ENCODE assay signal across 7 cellular contexts in the genomic region with DNA sequence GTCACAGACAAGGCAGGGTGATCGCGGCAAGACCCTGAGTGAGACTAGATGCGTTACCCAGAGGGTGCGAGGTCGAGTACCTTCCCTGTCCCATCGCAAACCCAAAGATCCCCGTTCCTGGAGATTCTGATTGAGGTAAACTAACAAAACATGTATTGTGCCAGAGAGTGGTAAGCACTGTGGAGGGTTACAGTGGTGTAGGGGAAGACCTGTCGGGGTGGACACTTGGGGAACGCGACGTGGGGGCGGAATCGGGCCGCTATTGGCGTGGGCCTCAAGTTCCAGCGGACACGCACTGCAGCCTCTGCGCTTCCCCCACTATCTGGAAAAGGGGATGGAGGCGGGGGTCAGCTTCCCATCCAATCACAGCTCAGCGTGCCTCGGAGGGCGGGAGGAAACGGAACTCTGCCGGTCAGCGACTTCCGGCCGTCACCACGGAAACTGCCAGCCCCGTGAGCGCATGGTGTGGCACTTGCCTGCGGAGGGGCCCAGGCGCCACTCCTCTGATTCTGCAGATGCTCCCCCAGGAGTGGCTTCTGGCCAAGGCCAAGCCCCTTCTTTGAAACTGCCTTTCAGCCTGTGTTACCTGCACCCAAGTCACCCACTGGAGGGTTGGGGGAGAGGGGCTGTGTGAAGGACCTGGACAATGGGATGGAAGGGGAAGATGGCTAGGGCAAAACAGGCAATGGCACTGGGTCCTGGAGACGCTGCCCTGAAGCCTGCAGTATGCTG. TPM values are rescaled to one million over a fixed set of nuclear protein-coding genes. Genes with fewer than 3 reads are reported as not detected.
DNase-seq lines count a peak whose midpoint lies in the region; ATAC-seq and TF ChIP-seq lines count a peak whose summit lies in the region.

No MANE protein-coding gene starts in this region.

- H3K36me3 Mint-ChIP-seq in osteocyte (ENCODE audit: unreplicated experiment) = peaks cover 13% of the 10 kb centered on the region

- intact Hi-C loops in uterus (cut with DNase I; ENCODE audit: low total_unique reads) = no loop called here

- H3K27me3 Mint-ChIP-seq in osteocyte (ENCODE audit: unreplicated experiment) = no peaks in the 10 kb centered on the region

- TF ChIP-seq CTCF in osteocyte (IDR thresholded peaks at IDR 0.05) (no peak), uterus (IDR thresholded peaks at IDR 0.05) (no peak)

- H3K27ac Mint-ChIP-seq in osteocyte (ENCODE audit: unreplicated experiment) = peak overlapping the region; percentile 99

- peak; percentile 91 for DNase-seq in LHCN-M2 (ENCODE audit: low read depth)
- peak; percentile 44 for DNase-seq in activated gamma-delta T cell treated with anti-CD3 and anti-CD28 coated beads, Interleukin-2, amount 50 U/mL, for 16 hours (ENCODE audit: low read depth)
- peak; percentile 92 for DNase-seq in globus pallidus (ENCODE audit: low spot score)
- DNase-seq in osteocyte (ENCODE audit: extremely low spot score, unreplicated experiment) = peak; percentile 95
- DNase-seq in uterus = peak; percentile 90 to 91
- no peak for DNase-seq in NOMO-1 treated with DMSO at 0.1 percent for 48 hours (lab: John Stamatoyannopoulos, UW; ENCODE audit: unreplicated experiment)

- H3K4me1 Mint-ChIP-seq in osteocyte (ENCODE audit: unreplicated experiment) = peaks cover 37% of the 10 kb centered on the region

- H3K9me3 Mint-ChIP-seq in osteocyte (ENCODE audit: unreplicated experiment) = no peaks in the 10 kb centered on the region

- peaks cover 4 to 30% of the 10 kb centered on the region in 2 donors for H3K4me1 ChIP-seq in uterus

- H3K27ac ChIP-seq in uterus = peak overlapping the region; percentile 99

- H3K4me3 Mint-ChIP-seq in osteocyte (ENCODE audit: unreplicated experiment) = peak overlapping the region; percentile 97

- H3K27me3 ChIP-seq in uterus = no peaks in the 10 kb centered on the region

- no peaks in the 10 kb centered on the region for H3K9me3 ChIP-seq in uterus

- peak; percentile 28 for ATAC-seq in GM19023 (IDR thresholded peaks at IDR 0.05; ENCODE audit: unreplicated experiment)

- peak overlapping the region; percentile 86 to 87 for H3K4me3 ChIP-seq in uterus

- peak in 1 of 2 donors; percentile 71 for TF ChIP-seq POLR2A in uterus (IDR thresholded peaks at IDR 0.05)

- H3K36me3 ChIP-seq in uterus = no peaks in the 10 kb centered on the region

RNA-seq across cellular contexts. Expression of gene UBE2M, which starts 1.0 kb away (rescaled TPM):
- 66.9 and 73.9 TPM in 2 replicates for total RNA-seq in LHCN-M2 (2014; rRNA removed)
- 118 TPM for polyA plus RNA-seq in LHCN-M2 (2012)
- 76.2 and 78.3 TPM in 2 replicates for total RNA-seq in osteocyte
- 10 to 100 TPM in 3 of 4 donors, 1 to 10 TPM in 1; 6.1 to 63.7 (median 24.9) TPM for total RNA-seq in uterus

RNA-seq across cellular contexts. Expression of gene CHMP2A, which starts 4.5 kb away (rescaled TPM):
- total RNA-seq in LHCN-M2 (2014; rRNA removed) (84.8 and 125 TPM in 2 replicates), osteocyte (130 and 132 TPM in 2 replicates), uterus (10 to 100 TPM; 30.9 to 77.8 (median 56.0) TPM)
- polyA plus RNA-seq in LHCN-M2 (2012) = 235 TPM

RNA-seq across cellular contexts. Expression of gene MZF1, which starts 13.7 kb away (rescaled TPM):
- total RNA-seq in LHCN-M2 (2014; rRNA removed) (13.1 and 16.5 TPM in 2 replicates), osteocyte (25.3 and 30.9 TPM in 2 replicates), uterus (10 to 100 TPM; 26.5 to 41.5 (median 30.0) TPM)
- polyA plus RNA-seq in LHCN-M2 (2012) = 5.8 TPM

RNA-seq across cellular contexts. Expression of gene TRIM28, which starts 15.6 kb away (rescaled TPM):
- 413 and 418 TPM in 2 replicates for total RNA-seq in LHCN-M2 (2014; rRNA removed)
- polyA plus RNA-seq in LHCN-M2 (2012) = 473 TPM
- 333 and 354 TPM in 2 replicates for total RNA-seq in osteocyte
- total RNA-seq in uterus = 100 to 1,000 TPM; 192 to 322 (median 280) TPM

RNA-seq across cellular contexts. Expression of gene ZBTB45, which starts 39.8 kb away (rescaled TPM):
- total RNA-seq in LHCN-M2 (2014; rRNA removed) (9.2 and 10.1 TPM in 2 replicates), osteocyte (16.7 and 17.2 TPM in 2 replicates), uterus (10 to 100 TPM in 1 of 4 donors, 1 to 10 TPM in 2, under 1 TPM in 1; 0.88 to 17.8 (median 3.8) TPM)
- polyA plus RNA-seq in LHCN-M2 (2012) = 11.2 TPM
